In genomic region chr16:65634833-65635232, GRCh38 we compare ENCODE assay signal across 25 cellular contexts.
"Had no signal": no experiment of that assay in that cellular context is flagged by ENCODE, and none has a peak within 500 bp of the region (broad histone marks: within the 10 kb centered on the region; RNA-seq: fewer than 3 reads in every experiment).

No MANE protein-coding gene starts in this region.

- H3K4me1 ChIP-seq: gastroesophageal sphincter, heart left ventricle, left lung, psoas muscle, sigmoid colon, tibial nerve, upper lobe of left lung had no signal

- H3K4me1 Mint-ChIP-seq: mesothelial cell of epicardium; naive B cell; stimulated activated naive B cell treated with anti-CD40 and anti-IgM and Interleukin-4, amounts not matched to agents 10 μg/mL and 1 μg/mL and 100 μg/mL, for 72 hours had no signal

- H3K36me3 ChIP-seq: gastroesophageal sphincter, heart left ventricle, left lung, sigmoid colon, thoracic aorta, tibial nerve, upper lobe of left lung had no signal

- H3K27ac ChIP-seq: gastroesophageal sphincter, heart left ventricle, hepatocyte, left lung, psoas muscle, sigmoid colon, thoracic aorta, tibial nerve, upper lobe of left lung had no signal

- H3K9me3 ChIP-seq: gastroesophageal sphincter, heart left ventricle, left lung, mucosa of descending colon, psoas muscle, sigmoid colon, thoracic aorta, tibial nerve, upper lobe of left lung had no signal

- H3K9me3 Mint-ChIP-seq: mesothelial cell of epicardium; natural killer cell treated with Interleukin-12 subunit alpha and Interleukin-12 subunit beta and Interleukin-15 and Interleukin-18, amount 100 ng/mL, for 72 hours had no signal

- H3K4me3 ChIP-seq: gastroesophageal sphincter, heart left ventricle, hepatocyte, left lung, mucosa of descending colon, psoas muscle, sigmoid colon, thoracic aorta, tibial nerve, upper lobe of left lung had no signal

- H3K4me3 Mint-ChIP-seq: effector memory CD8-positive, alpha-beta T cell; mesothelial cell of epicardium; natural killer cell treated with Interleukin-12 subunit alpha and Interleukin-12 subunit beta and Interleukin-15 and Interleukin-18, amount 100 ng/mL, for 72 hours; neural crest cell; stimulated activated naive B cell treated with anti-CD40 and anti-IgM and Interleukin-4, amounts not matched to agents 10 μg/mL and 1 μg/mL and 100 μg/mL, for 72 hours; stimulated activated naive CD8-positive, alpha-beta T cell treated with anti-CD3 and anti-CD28 coated beads, Interleukin-15, Interleukin-2, amounts not matched to agents 100 ng/mL and 50 ng/mL, for 24 hours had no signal

- H3K36me3 Mint-ChIP-seq: mesothelial cell of epicardium; naive B cell; natural killer cell treated with Interleukin-12 subunit alpha and Interleukin-12 subunit beta and Interleukin-15 and Interleukin-18, amount 100 ng/mL, for 72 hours; stimulated activated naive B cell treated with anti-CD40 and anti-IgM and Interleukin-4, amounts not matched to agents 10 μg/mL and 1 μg/mL and 100 μg/mL, for 72 hours had no signal

- FAIRE-seq: urothelium cell line had no signal

- H3K27me3 Mint-ChIP-seq: effector memory CD8-positive, alpha-beta T cell; naive B cell; stimulated activated naive CD8-positive, alpha-beta T cell treated with anti-CD3 and anti-CD28 coated beads, Interleukin-15, Interleukin-2, amounts not matched to agents 100 ng/mL and 50 ng/mL, for 24 hours had no signal

- DNase-seq: cortex of kidney; effector memory CD8-positive, alpha-beta T cell; foreskin fibroblast; heart left ventricle; left cardiac atrium; left lung; mucosa of descending colon; naive B cell; posterior cingulate gyrus; psoas muscle; right cardiac atrium; sigmoid colon; stimulated activated CD4-positive, alpha-beta T cell treated with anti-CD3 and anti-CD28 coated beads, Interleukin-15, amount 100 ng/mL, for 24 hours; stimulated activated CD4-positive, alpha-beta T cell treated with anti-CD3 and anti-CD28 coated beads, Interleukin-2, amount 100 ng/mL, for 48 hours; stimulated activated naive B cell treated with anti-CD40 and anti-IgM and Interleukin-4, amounts not matched to agents 10 μg/mL and 1 μg/mL and 100 μg/mL, for 72 hours; upper lobe of left lung had no signal

- H3K27me3 ChIP-seq: hepatocyte, left lung, sigmoid colon, tibial nerve, upper lobe of left lung had no signal

- H3K27ac Mint-ChIP-seq: effector memory CD8-positive, alpha-beta T cell; mesothelial cell of epicardium; naive B cell; natural killer cell treated with Interleukin-12 subunit alpha and Interleukin-12 subunit beta and Interleukin-15 and Interleukin-18, amount 100 ng/mL, for 72 hours; stimulated activated naive B cell treated with anti-CD40 and anti-IgM and Interleukin-4, amounts not matched to agents 10 μg/mL and 1 μg/mL and 100 μg/mL, for 72 hours; stimulated activated naive CD8-positive, alpha-beta T cell treated with anti-CD3 and anti-CD28 coated beads, Interleukin-15, Interleukin-2, amounts not matched to agents 100 ng/mL and 50 ng/mL, for 24 hours had no signal
